27 cellular contexts compared by ENCODE assay signal in the genomic region with DNA sequence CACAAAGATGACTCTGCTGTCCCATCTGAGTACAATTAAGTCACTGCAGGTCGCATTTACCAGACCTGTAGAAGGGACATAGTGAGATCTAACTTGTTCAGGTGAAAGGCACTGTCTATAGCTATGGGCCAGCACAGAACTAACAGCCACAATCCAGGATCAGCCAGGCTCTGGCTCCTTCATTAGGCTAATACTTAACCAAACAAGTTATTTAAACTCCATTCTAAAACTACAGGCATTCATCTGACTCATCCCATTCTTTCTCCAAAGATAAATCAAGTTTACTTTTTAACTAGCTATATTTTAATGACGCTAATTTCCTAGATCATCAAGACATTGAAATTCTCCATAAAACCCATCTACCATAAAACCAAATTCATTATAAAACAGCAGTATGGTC.
"Had no signal": no experiment of that assay in that cellular context is flagged by ENCODE, and none has a peak within 500 bp of the region (broad histone marks: within the 10 kb centered on the region; RNA-seq: fewer than 3 reads in every experiment).

No MANE protein-coding gene starts in this region.

- H3K4me1 ChIP-seq: thyroid gland had no signal

- FAIRE-seq: colon, endometrium, islet of Langerhans had no signal

- DNase-seq: activated CD4-positive, alpha-beta memory T cell treated with anti-CD3 and anti-CD28 coated beads for 36 hours; activated CD4-positive, alpha-beta T cell treated with anti-CD3 and anti-CD28 coated beads, Interleukin-2, amount 10 ng/mL, durations not matched to agents 24 days and 14 days; activated CD4-positive, CD25-positive, alpha-beta regulatory T cell treated with anti-CD3 and anti-CD28 coated beads, Interleukin-2, amount 50 U/mL, for 72 hours; activated CD8-positive, alpha-beta memory T cell treated with anti-CD3 and anti-CD28 coated beads, Interleukin-2, amount 50 U/mL, for 4 hours; activated effector memory CD4-positive, alpha-beta T cell treated with anti-CD3 and anti-CD28 coated beads, Interleukin-2, amount 50 U/mL, for 16 hours; activated naive CD4-positive, alpha-beta T cell treated with anti-CD3 and anti-CD28 coated beads for 36 hours; activated naive CD8-positive, alpha-beta T cell treated with anti-CD3 and anti-CD28 coated beads, Interleukin-2, amount 10 ng/mL, durations not matched to agents 7 days and 5 days; activated T-cell treated with anti-CD3 and anti-CD28 coated beads, Interleukin-2, amount 50 U/mL, for 1 hour; dermis blood vessel endothelial cell; effector CD8-positive, alpha-beta T cell; gastrocnemius medialis; glutamatergic neuron; midbrain; naive thymus-derived CD4-positive, alpha-beta T cell; ovary; retina; stimulated activated CD4-positive, alpha-beta T cell treated with anti-CD3 and anti-CD28 coated beads, Interleukin-4, amount 100 ng/mL, for 24 hours; T1000; thyroid gland; upper lobe of right lung had no signal

- H3K36me3 ChIP-seq: breast epithelium, gastrocnemius medialis, ovary, thyroid gland, upper lobe of right lung had no signal

- H3K27ac ChIP-seq: breast epithelium, gastrocnemius medialis, ovary, skin epidermis, thyroid gland, upper lobe of right lung had no signal

- H3K4me3 ChIP-seq: breast epithelium, gastrocnemius medialis, ovary, skin epidermis, thyroid gland, upper lobe of right lung had no signal

- ATAC-seq: gastrocnemius medialis; naive thymus-derived CD4-positive, alpha-beta T cell; sciatic nerve; stimulated activated effector memory CD8-positive, alpha-beta T cell treated with anti-CD3 and anti-CD28 coated beads, Interleukin-12 subunit alpha, Interleukin-12 subunit beta, amount 100 ng/mL, for 72 hours; upper lobe of right lung had no signal

- H3K9me3 ChIP-seq: breast epithelium, gastrocnemius medialis, ovary, thyroid gland, upper lobe of right lung had no signal
